ENCODE assay signal across 8 cellular contexts in genomic region chr10:125152646-125153368, GRCh38. TPM values are rescaled to one million over a fixed set of nuclear protein-coding genes. Genes with fewer than 3 reads are reported as not detected.
A peak's percentile ranks its signal among the peaks of the same experiment; 100 is the strongest.
DNase-seq lines count a peak whose midpoint lies in the region; ATAC-seq and TF ChIP-seq lines count a peak whose summit lies in the region.
"Had no signal": no experiment of that assay in that cellular context is flagged by ENCODE, and none has a peak within 500 bp of the region (broad histone marks: within the 10 kb centered on the region; RNA-seq: fewer than 3 reads in every experiment).

No MANE protein-coding gene starts in this region.

- POLR2A ChIA-PET in activated CD4-positive, alpha-beta memory T cell treated with anti-CD3 and anti-CD28 coated beads, Interleukin-2, amount 10 ng/mL, durations not matched to agents 7 days and 5 days (lab: Charles Lee) = no interaction called here

- no peak overlapping the region for H2AFZ ChIP-seq in mesenchymal stem cell (ENCODE audit: low read depth, low read length)

- H3K4me1 Mint-ChIP-seq in activated CD4-positive, alpha-beta memory T cell treated with anti-CD3 and anti-CD28 coated beads, Interleukin-2, amount 10 ng/mL, durations not matched to agents 7 days and 5 days = no peaks in the 10 kb centered on the region

- peak overlapping the region in 1 of 2 experiments; percentile 7 for H3K18ac ChIP-seq in mesenchymal stem cell (ENCODE audit: low read depth in 1 of 2, low read length in 2 of 2)

- no peak overlapping the region for H3K27ac Mint-ChIP-seq in activated CD4-positive, alpha-beta memory T cell treated with anti-CD3 and anti-CD28 coated beads, Interleukin-2, amount 10 ng/mL, durations not matched to agents 7 days and 5 days
- H3K27ac Mint-ChIP-seq: activated B cell treated with CpG ODN at 0.5 μM for 24 hours had no signal

- intact Hi-C loops in tibial artery (cut with DNase I; ENCODE audit: low total_unique reads) = loop anchor here (10.0 kb wide), 1 partner anchor 148 kb away; no protein-coding TSS in a partner anchor

- no peak overlapping the region for H2AK5ac ChIP-seq in mesenchymal stem cell (ENCODE audit: low read length, severe bottlenecking)

- H4K91ac ChIP-seq in mesenchymal stem cell (ENCODE audit: low read length) = peak overlapping the region; percentile 54

- H2BK15ac ChIP-seq in mesenchymal stem cell (ENCODE audit: low read depth, poor library complexity, severe bottlenecking) = no peak overlapping the region

- peak overlapping the region in 1 of 2 experiments; percentile 19 for H3K14ac ChIP-seq in mesenchymal stem cell (ENCODE audit: low read length in 2 of 2)

- H3K9me3 ChIP-seq in mesenchymal stem cell (ENCODE audit: control insufficient read depth, low read length) (no peaks in the 10 kb centered on the region), tibial artery (no peaks in the 10 kb centered on the region)

- H3K27ac ChIP-seq in mesenchymal stem cell (ENCODE audit: low read length, poor library complexity, severe bottlenecking) = peak overlapping the region; percentile 24
- H3K27ac ChIP-seq in tibial artery = peak overlapping the region; percentile 70 to 99

- CTCF ChIA-PET in activated CD4-positive, alpha-beta memory T cell treated with anti-CD3 and anti-CD28 coated beads, Interleukin-2, amount 10 ng/mL, durations not matched to agents 7 days and 5 days (lab: Charles Lee) = no interaction called here

- peaks cover 69% of the 10 kb centered on the region for H3K27me3 Mint-ChIP-seq in activated CD4-positive, alpha-beta memory T cell treated with anti-CD3 and anti-CD28 coated beads, Interleukin-2, amount 10 ng/mL, durations not matched to agents 7 days and 5 days

- peak; percentile 50 for DNase-seq in NCI-H69 (lab: John Stamatoyannopoulos, UW)
- DNase-seq in epithelial cell of esophagus (ENCODE audit: low read depth) = no peak
- peak; percentile 44 for DNase-seq in mesenchymal stem cell
- DNase-seq in tibial artery = peak; percentile 65 to 93
- DNase-seq in activated CD4-positive, alpha-beta memory T cell treated with anti-CD3 and anti-CD28 coated beads, Interleukin-2, amount 10 ng/mL, durations not matched to agents 7 days and 5 days = no peak
- DNase-seq in GM13977 (ENCODE audit: low spot score) = no peak
- DNase-seq: activated B cell treated with CpG ODN at 0.5 μM for 24 hours had no signal

- ATAC-seq in GM21528 (IDR thresholded peaks at IDR 0.05; ENCODE audit: low FRiP score, unreplicated experiment) = no peak

- peaks cover 5% of the 10 kb centered on the region for H3K79me1 ChIP-seq in mesenchymal stem cell (replicated peaks; ENCODE audit: low read length, poor library complexity, severe bottlenecking)

- peak overlapping the region; percentile 65 for H3K9ac ChIP-seq in mesenchymal stem cell (ENCODE audit: low read length)

- H3K4me3 ChIP-seq in epithelial cell of esophagus (ENCODE audit: low read length) (peak overlapping the region; percentile 43), mesenchymal stem cell (ENCODE audit: insufficient read depth in 1 of 2, low read depth in 1 of 2, low read length in 2 of 2) (peak overlapping the region in 1 of 2 experiments; percentile 27), tibial artery (peak overlapping the region; percentile 18 to 23)

- no peak overlapping the region for H3K4ac ChIP-seq in mesenchymal stem cell (ENCODE audit: low read depth in 1 of 2, low read length in 2 of 2)

- in situ Hi-C loops in GM13977 (cut with MboI; ENCODE audit: low pct_unique_long_range_greater_than_20kb, low sequenced_read_pairs, unreplicated experiment) = no loop called here

- H3K27me3 ChIP-seq in mesenchymal stem cell (ENCODE audit: control insufficient read depth in 1 of 2, insufficient read depth in 1 of 2, low read length in 2 of 2) = no peaks in the 10 kb centered on the region
- H3K27me3 ChIP-seq in tibial artery = no peaks in the 10 kb centered on the region

- no peaks in the 10 kb centered on the region for H3K9me3 Mint-ChIP-seq in activated CD4-positive, alpha-beta memory T cell treated with anti-CD3 and anti-CD28 coated beads, Interleukin-2, amount 10 ng/mL, durations not matched to agents 7 days and 5 days
- H3K9me3 Mint-ChIP-seq: activated B cell treated with CpG ODN at 0.5 μM for 24 hours had no signal

- no peak overlapping the region for H3K23ac ChIP-seq in mesenchymal stem cell (ENCODE audit: low read length in 2 of 2)

- no peak overlapping the region for H2BK5ac ChIP-seq in mesenchymal stem cell (ENCODE audit: low read depth, low read length, poor library complexity, severe bottlenecking)

- TF ChIP-seq CTCF in epithelial cell of esophagus (IDR thresholded peaks at IDR 0.05; ENCODE audit: insufficient read depth, low read depth, low read length, missing control alignments) (no peak), tibial artery (IDR thresholded peaks at IDR 0.05) (no peak), GM13977 (IDR thresholded peaks at IDR 0.05; ENCODE audit: extremely low read depth, insufficient read depth, missing control alignments) (no peak)

- 57% methylated on average over 16 of the region's 16 CpGs for WGBS in mesenchymal stem cell

- no peak overlapping the region for H2BK12ac ChIP-seq in mesenchymal stem cell (ENCODE audit: low read length in 2 of 2)

- peaks cover 12 to 18% of the 10 kb centered on the region in 2 experiments for H3K36me3 ChIP-seq in mesenchymal stem cell (ENCODE audit: control insufficient read depth in 1 of 2, insufficient read depth in 2 of 2, low read depth in 1 of 2, low read length in 2 of 2)
- H3K36me3 ChIP-seq in tibial artery = peaks cover 0 to 9% (median 5%) of the 10 kb centered on the region in 3 donors

- peak overlapping the region; percentile 46 for H3K4me2 ChIP-seq in mesenchymal stem cell (ENCODE audit: low read length, poor library complexity, severe bottlenecking)

- H3K4me1 ChIP-seq in mesenchymal stem cell (ENCODE audit: control insufficient read depth, insufficient read depth, low read depth, low read length) (peaks cover 56% of the 10 kb centered on the region), tibial artery (peaks cover 8 to 100% (median 88%) of the 10 kb centered on the region in 4 donors)

- no peaks in the 10 kb centered on the region for H3K36me3 Mint-ChIP-seq in activated CD4-positive, alpha-beta memory T cell treated with anti-CD3 and anti-CD28 coated beads, Interleukin-2, amount 10 ng/mL, durations not matched to agents 7 days and 5 days (ENCODE audit: low read depth)

- H4K8ac ChIP-seq in mesenchymal stem cell (ENCODE audit: low read length) = peak overlapping the region; percentile 66

- H3K4me3 Mint-ChIP-seq in activated CD4-positive, alpha-beta memory T cell treated with anti-CD3 and anti-CD28 coated beads, Interleukin-2, amount 10 ng/mL, durations not matched to agents 7 days and 5 days = no peak overlapping the region
- H3K4me3 Mint-ChIP-seq: activated B cell treated with CpG ODN at 0.5 μM for 24 hours had no signal

- H2BK120ac ChIP-seq in mesenchymal stem cell (ENCODE audit: low read depth, low read length) = no peak overlapping the region

RNA-seq across cellular contexts. Expression of gene CTBP2, which starts 7.6 kb away (rescaled TPM):
- 58.2 TPM for polyA plus RNA-seq in mesenchymal stem cell (2013, experiment 1 of 2)
- polyA plus RNA-seq in mesenchymal stem cell (2013, experiment 2 of 2) = 55.7 TPM
- total RNA-seq in activated CD4-positive, alpha-beta memory T cell treated with anti-CD3 and anti-CD28 coated beads, Interleukin-2, amount 10 ng/mL, durations not matched to agents 7 days and 5 days = under 1 TPM; 0.15 to 0.43 TPM

Comparison
In these comparisons a context has a peak if more than half of its experiments do, and no peak if none do; other contexts are left out.
1. DNase-seq: peak in NCI-H69 (single experiment), mesenchymal stem cell (single experiment) and tibial artery (2 of 2); none in epithelial cell of esophagus (single experiment), activated CD4-positive, alpha-beta memory T cell treated with anti-CD3 and anti-CD28 coated beads, Interleukin-2, amount 10 ng/mL, durations not matched to agents 7 days and 5 days (single experiment) and GM13977 (single experiment).